Comparison of ENCODE assay signal across 1 cellular context in the genomic region with DNA sequence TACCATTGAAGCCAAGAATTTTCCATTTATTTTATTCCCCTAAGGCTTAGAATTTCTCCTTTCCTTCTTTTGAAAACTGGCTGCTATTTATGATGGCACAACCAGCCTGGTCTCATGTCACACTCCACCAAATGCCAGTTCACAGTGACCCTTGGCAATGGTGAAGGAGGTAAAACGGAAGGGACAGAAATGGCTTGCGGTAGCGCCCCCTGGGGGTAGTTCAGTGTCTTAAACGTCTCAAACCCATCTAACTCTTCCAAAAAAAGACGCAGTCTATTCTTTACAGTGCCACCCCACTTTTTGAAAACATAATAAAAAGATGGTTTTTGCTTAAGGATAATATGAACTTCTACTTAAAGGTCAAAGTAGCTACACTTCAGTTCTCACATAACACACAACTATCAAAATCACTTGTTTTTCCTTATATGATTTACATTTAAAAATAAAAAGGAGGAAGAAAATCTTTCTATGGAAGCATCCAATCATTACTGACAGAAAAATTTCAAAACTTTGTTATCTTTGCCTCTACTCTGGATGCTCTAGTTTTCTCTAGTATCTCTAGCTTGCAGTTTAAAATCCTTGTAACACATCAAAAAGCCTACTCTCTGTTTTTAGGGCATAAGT.
TF ChIP-seq lines count a peak whose summit lies in the region.

No MANE protein-coding gene starts in this region.

TF ChIP-seq in GM23338, 12 proteins besides CTCF, POLR2A, EP300 and RAD21 (continued from another document):
- TF ChIP-seq, protein P1, sequence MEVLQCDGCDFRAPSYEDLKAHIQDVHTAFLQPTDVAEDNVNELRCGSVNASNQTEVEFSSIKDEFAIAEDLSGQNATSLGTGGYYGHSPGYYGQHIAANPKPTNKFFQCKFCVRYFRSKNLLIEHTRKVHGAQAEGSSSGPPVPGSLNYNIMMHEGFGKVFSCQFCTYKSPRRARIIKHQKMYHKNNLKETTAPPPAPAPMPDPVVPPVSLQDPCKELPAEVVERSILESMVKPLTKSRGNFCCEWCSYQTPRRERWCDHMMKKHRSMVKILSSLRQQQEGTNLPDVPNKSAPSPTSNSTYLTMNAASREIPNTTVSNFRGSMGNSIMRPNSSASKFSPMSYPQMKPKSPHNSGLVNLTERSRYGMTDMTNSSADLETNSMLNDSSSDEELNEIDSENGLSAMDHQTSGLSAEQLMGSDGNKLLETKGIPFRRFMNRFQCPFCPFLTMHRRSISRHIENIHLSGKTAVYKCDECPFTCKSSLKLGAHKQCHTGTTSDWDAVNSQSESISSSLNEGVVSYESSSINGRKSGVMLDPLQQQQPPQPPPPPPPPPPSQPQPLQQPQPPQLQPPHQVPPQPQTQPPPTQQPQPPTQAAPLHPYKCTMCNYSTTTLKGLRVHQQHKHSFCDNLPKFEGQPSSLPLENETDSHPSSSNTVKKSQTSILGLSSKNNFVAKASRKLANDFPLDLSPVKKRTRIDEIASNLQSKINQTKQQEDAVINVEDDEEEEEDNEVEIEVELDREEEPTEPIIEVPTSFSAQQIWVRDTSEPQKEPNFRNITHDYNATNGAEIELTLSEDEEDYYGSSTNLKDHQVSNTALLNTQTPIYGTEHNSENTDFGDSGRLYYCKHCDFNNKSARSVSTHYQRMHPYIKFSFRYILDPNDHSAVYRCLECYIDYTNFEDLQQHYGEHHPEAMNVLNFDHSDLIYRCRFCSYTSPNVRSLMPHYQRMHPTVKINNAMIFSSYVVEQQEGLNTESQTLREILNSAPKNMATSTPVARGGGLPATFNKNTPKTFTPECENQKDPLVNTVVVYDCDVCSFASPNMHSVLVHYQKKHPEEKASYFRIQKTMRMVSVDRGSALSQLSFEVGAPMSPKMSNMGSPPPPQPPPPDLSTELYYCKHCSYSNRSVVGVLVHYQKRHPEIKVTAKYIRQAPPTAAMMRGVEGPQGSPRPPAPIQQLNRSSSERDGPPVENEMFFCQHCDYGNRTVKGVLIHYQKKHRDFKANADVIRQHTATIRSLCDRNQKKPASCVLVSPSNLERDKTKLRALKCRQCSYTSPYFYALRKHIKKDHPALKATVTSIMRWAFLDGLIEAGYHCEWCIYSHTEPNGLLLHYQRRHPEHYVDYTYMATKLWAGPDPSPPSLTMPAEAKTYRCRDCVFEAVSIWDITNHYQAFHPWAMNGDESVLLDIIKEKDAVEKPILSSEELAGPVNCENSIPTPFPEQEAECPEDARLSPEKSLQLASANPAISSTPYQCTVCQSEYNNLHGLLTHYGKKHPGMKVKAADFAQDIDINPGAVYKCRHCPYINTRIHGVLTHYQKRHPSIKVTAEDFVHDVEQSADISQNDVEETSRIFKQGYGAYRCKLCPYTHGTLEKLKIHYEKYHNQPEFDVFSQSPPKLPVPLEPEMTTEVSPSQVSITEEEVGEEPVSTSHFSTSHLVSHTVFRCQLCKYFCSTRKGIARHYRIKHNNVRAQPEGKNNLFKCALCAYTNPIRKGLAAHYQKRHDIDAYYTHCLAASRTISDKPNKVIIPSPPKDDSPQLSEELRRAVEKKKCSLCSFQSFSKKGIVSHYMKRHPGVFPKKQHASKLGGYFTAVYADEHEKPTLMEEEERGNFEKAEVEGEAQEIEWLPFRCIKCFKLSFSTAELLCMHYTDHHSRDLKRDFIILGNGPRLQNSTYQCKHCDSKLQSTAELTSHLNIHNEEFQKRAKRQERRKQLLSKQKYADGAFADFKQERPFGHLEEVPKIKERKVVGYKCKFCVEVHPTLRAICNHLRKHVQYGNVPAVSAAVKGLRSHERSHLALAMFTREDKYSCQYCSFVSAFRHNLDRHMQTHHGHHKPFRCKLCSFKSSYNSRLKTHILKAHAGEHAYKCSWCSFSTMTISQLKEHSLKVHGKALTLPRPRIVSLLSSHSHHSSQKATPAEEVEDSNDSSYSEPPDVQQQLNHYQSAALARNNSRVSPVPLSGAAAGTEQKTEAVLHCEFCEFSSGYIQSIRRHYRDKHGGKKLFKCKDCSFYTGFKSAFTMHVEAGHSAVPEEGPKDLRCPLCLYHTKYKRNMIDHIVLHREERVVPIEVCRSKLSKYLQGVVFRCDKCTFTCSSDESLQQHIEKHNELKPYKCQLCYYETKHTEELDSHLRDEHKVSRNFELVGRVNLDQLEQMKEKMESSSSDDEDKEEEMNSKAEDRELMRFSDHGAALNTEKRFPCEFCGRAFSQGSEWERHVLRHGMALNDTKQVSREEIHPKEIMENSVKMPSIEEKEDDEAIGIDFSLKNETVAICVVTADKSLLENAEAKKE (CRISPR knock-in tag; IDR thresholded peaks at IDR 0.05), result no peak
- TF ChIP-seq JUNB (IDR thresholded peaks at IDR 0.05; ENCODE audit: unreplicated experiment), result no peak
- TF ChIP-seq NANOG (IDR thresholded peaks at IDR 0.05; ENCODE audit: borderline replicate concordance), result no peak
- TF ChIP-seq EZH2phosphoT487 (IDR thresholded peaks at IDR 0.05; ENCODE audit: unreplicated experiment), result no peak
- no peak for TF ChIP-seq STAT1 (IDR thresholded peaks at IDR 0.05; ENCODE audit: unreplicated experiment)
- no peak for TF ChIP-seq EZH2 (IDR thresholded peaks at IDR 0.05; ENCODE audit: low read depth, unreplicated experiment)
